8 cellular contexts compared by ENCODE assay signal in the genomic region with DNA sequence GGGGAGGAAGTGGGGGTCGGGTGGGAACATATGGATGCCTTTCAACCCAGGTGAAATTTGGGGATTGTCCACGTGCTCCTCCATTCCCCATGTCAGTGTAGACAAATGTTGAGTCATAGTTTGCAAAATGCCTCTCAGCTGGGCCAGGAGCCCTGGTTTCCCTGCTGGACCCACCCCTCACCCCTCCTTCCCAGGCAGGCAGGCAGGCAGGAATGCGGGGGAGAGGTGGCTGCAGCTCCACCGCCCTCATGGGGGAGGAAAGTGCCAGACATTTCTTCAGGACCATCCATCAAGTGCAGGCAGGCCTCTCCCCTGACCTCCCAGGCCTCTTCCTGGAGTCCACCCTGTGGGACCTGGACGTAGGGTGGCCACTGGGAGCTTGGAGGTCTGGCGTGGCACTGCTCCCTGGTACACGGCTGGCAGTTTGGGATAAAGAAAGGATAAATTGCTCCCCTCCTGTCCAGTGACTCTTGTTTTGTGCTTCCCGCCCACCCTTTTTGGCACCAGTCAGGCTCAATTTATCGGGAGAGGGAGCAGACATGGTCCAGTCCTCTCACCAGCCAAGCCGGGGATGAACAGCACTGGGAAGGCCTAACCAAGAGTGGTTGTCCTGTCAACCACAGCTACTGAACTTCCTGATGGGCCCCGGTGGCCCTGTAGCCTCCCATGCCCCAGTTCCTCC. TPM values are rescaled to one million over a fixed set of nuclear protein-coding genes. Genes with fewer than 3 reads are reported as not detected.
DNase-seq lines count a peak whose midpoint lies in the region; ATAC-seq and TF ChIP-seq lines count a peak whose summit lies in the region.

No MANE protein-coding gene starts in this region.

- peaks cover 25% of the 10 kb centered on the region for H3K4me1 Mint-ChIP-seq in WTC11
- H3K4me1 Mint-ChIP-seq in progenitor cell of endocrine pancreas (ENCODE audit: low read depth) = peaks cover 15% of the 10 kb centered on the region

- DNase-seq in CMK (ENCODE audit: low read depth) (peak; percentile 64), WTC11 (ENCODE audit: low spot score) (peak; percentile 56), left ventricle myocardium superior (peak; percentile 43), progenitor cell of endocrine pancreas (ENCODE audit: low spot score, unreplicated experiment) (no peak), NOMO-1 treated with dmso at 0.1 percent for 144 hours (lab: John Stamatoyannopoulos, UW; ENCODE audit: unreplicated experiment) (no peak), retina (no peak)
- no peak for DNase-seq in stimulated activated CD4-positive, alpha-beta T cell treated with anti-CD3 and anti-CD28 coated beads, Interleukin-4, amount 100 ng/mL, for 1 hour

- no peaks in the 10 kb centered on the region for H3K36me3 Mint-ChIP-seq in WTC11
- H3K36me3 Mint-ChIP-seq in progenitor cell of endocrine pancreas (ENCODE audit: insufficient read depth) = no peaks in the 10 kb centered on the region

- POLR2A ChIA-PET in WTC11 (lab: Charles Lee) = interaction anchor here (0.8 to 1.6 kb wide), 5 partner anchors 17 to 63 kb away, joined by 3 to 8 read pairs (median 4); a partner anchor contains a TSS

- no peak for TF ChIP-seq CTCF in WTC11 (IDR thresholded peaks at IDR 0.05)
- no peak for TF ChIP-seq CTCF in progenitor cell of endocrine pancreas (IDR thresholded peaks at IDR 0.05; ENCODE audit: unreplicated experiment)

- intact Hi-C loops in left ventricle myocardium superior (cut with micrococcal nuclease) = no loop called here

- peak overlapping the region; percentile 80 for H3K27ac Mint-ChIP-seq in WTC11
- H3K27ac Mint-ChIP-seq in progenitor cell of endocrine pancreas = peak overlapping the region; percentile 95

- no peaks in the 10 kb centered on the region for H3K27me3 Mint-ChIP-seq in WTC11 (ENCODE audit: low read depth)
- no peaks in the 10 kb centered on the region for H3K27me3 Mint-ChIP-seq in progenitor cell of endocrine pancreas

- peak; percentile 71 for ATAC-seq in WTC11
- ATAC-seq in left ventricle myocardium superior = peak; percentile 48
- no peak for ATAC-seq in HG02678 (IDR thresholded peaks at IDR 0.05; ENCODE audit: unreplicated experiment)

- CTCF ChIA-PET in WTC11 (lab: Charles Lee) = interaction anchor here (0.9 to 2.4 kb wide), 8 partner anchors 17 to 270 kb away, joined by 3 to 22 read pairs (median 6); a partner anchor contains a TSS

- H3K4me3 Mint-ChIP-seq in WTC11 (peak overlapping the region; percentile 46), progenitor cell of endocrine pancreas (ENCODE audit: low read depth) (no peak overlapping the region)

- H3K9me3 Mint-ChIP-seq in WTC11 (no peaks in the 10 kb centered on the region), progenitor cell of endocrine pancreas (ENCODE audit: low read depth) (no peaks in the 10 kb centered on the region)

TF ChIP-seq in WTC11, 78 proteins besides CTCF, POLR2A, EP300 and RAD21 (continues in another document):
- TF ChIP-seq CREB1 (CRISPR knock-in tag; IDR thresholded peaks at IDR 0.05) (no peak), ETV6 (CRISPR knock-in tag; IDR thresholded peaks at IDR 0.05) (no peak), CBFB (CRISPR knock-in tag; IDR thresholded peaks at IDR 0.05; ENCODE audit: low read depth) (no peak), HMGA2 (CRISPR knock-in tag; IDR thresholded peaks at IDR 0.05) (no peak), TP53 (CRISPR knock-in tag; IDR thresholded peaks at IDR 0.05) (no peak), FOXP1 (CRISPR knock-in tag; IDR thresholded peaks at IDR 0.05; ENCODE audit: borderline replicate concordance) (no peak; the same call in 1 of the 2 replicates), GTF2I (CRISPR knock-in tag; conservative IDR thresholded peaks at IDR 0.05) (no peak)
- TF ChIP-seq, protein P1, sequence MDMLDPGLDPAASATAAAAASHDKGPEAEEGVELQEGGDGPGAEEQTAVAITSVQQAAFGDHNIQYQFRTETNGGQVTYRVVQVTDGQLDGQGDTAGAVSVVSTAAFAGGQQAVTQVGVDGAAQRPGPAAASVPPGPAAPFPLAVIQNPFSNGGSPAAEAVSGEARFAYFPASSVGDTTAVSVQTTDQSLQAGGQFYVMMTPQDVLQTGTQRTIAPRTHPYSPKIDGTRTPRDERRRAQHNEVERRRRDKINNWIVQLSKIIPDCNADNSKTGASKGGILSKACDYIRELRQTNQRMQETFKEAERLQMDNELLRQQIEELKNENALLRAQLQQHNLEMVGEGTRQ (CRISPR knock-in tag; IDR thresholded peaks at IDR 0.05) = no peak
- TF ChIP-seq, protein P2, sequence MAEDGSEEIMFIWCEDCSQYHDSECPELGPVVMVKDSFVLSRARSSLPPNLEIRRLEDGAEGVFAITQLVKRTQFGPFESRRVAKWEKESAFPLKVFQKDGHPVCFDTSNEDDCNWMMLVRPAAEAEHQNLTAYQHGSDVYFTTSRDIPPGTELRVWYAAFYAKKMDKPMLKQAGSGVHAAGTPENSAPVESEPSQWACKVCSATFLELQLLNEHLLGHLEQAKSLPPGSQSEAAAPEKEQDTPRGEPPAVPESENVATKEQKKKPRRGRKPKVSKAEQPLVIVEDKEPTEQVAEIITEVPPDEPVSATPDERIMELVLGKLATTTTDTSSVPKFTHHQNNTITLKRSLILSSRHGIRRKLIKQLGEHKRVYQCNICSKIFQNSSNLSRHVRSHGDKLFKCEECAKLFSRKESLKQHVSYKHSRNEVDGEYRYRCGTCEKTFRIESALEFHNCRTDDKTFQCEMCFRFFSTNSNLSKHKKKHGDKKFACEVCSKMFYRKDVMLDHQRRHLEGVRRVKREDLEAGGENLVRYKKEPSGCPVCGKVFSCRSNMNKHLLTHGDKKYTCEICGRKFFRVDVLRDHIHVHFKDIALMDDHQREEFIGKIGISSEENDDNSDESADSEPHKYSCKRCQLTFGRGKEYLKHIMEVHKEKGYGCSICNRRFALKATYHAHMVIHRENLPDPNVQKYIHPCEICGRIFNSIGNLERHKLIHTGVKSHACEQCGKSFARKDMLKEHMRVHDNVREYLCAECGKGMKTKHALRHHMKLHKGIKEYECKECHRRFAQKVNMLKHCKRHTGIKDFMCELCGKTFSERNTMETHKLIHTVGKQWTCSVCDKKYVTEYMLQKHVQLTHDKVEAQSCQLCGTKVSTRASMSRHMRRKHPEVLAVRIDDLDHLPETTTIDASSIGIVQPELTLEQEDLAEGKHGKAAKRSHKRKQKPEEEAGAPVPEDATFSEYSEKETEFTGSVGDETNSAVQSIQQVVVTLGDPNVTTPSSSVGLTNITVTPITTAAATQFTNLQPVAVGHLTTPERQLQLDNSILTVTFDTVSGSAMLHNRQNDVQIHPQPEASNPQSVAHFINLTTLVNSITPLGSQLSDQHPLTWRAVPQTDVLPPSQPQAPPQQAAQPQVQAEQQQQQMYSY (CRISPR knock-in tag; IDR thresholded peaks at IDR 0.05) = no peak
- TF ChIP-seq, protein P3, sequence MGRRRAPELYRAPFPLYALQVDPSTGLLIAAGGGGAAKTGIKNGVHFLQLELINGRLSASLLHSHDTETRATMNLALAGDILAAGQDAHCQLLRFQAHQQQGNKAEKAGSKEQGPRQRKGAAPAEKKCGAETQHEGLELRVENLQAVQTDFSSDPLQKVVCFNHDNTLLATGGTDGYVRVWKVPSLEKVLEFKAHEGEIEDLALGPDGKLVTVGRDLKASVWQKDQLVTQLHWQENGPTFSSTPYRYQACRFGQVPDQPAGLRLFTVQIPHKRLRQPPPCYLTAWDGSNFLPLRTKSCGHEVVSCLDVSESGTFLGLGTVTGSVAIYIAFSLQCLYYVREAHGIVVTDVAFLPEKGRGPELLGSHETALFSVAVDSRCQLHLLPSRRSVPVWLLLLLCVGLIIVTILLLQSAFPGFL (CRISPR knock-in tag; IDR thresholded peaks at IDR 0.05; ENCODE audit: borderline replicate concordance) = no peak
- TF ChIP-seq, protein P4, sequence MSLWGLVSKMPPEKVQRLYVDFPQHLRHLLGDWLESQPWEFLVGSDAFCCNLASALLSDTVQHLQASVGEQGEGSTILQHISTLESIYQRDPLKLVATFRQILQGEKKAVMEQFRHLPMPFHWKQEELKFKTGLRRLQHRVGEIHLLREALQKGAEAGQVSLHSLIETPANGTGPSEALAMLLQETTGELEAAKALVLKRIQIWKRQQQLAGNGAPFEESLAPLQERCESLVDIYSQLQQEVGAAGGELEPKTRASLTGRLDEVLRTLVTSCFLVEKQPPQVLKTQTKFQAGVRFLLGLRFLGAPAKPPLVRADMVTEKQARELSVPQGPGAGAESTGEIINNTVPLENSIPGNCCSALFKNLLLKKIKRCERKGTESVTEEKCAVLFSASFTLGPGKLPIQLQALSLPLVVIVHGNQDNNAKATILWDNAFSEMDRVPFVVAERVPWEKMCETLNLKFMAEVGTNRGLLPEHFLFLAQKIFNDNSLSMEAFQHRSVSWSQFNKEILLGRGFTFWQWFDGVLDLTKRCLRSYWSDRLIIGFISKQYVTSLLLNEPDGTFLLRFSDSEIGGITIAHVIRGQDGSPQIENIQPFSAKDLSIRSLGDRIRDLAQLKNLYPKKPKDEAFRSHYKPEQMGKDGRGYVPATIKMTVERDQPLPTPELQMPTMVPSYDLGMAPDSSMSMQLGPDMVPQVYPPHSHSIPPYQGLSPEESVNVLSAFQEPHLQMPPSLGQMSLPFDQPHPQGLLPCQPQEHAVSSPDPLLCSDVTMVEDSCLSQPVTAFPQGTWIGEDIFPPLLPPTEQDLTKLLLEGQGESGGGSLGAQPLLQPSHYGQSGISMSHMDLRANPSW (CRISPR knock-in tag; conservative IDR thresholded peaks at IDR 0.05; ENCODE audit: low read depth) = no peak
- TF ChIP-seq, protein P5, sequence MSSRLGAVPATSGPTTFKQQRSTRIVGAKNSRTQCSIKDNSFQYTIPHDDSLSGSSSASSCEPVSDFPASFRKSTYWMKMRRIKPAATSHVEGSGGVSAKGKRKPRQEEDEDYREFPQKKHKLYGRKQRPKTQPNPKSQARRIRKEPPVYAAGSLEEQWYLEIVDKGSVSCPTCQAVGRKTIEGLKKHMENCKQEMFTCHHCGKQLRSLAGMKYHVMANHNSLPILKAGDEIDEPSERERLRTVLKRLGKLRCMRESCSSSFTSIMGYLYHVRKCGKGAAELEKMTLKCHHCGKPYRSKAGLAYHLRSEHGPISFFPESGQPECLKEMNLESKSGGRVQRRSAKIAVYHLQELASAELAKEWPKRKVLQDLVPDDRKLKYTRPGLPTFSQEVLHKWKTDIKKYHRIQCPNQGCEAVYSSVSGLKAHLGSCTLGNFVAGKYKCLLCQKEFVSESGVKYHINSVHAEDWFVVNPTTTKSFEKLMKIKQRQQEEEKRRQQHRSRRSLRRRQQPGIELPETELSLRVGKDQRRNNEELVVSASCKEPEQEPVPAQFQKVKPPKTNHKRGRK (CRISPR knock-in tag; IDR thresholded peaks at IDR 0.05; ENCODE audit: borderline replicate concordance) = no peak

RNA-seq across cellular contexts. Expression of a gene that starts 18.8 kb away (rescaled TPM):
- total RNA-seq in WTC11 (2021) (13.2 to 16.5 TPM (median 15.9 TPM) in 3 replicates), left ventricle myocardium superior (10.5 TPM), progenitor cell of endocrine pancreas (0.41 and 0.51 TPM in 2 replicates)

RNA-seq across cellular contexts. Expression of a gene that starts 26.5 kb away (rescaled TPM):
- total RNA-seq in WTC11 (2021) (311 to 337 TPM (median 313 TPM) in 3 replicates), left ventricle myocardium superior (56.9 TPM), progenitor cell of endocrine pancreas (261 and 262 TPM in 2 replicates)

RNA-seq across cellular contexts. Expression of a gene that starts 30.5 kb away (rescaled TPM):
- total RNA-seq in WTC11 (2021) = 66.8 to 71.3 TPM (median 70.5 TPM) in 3 replicates
- total RNA-seq in left ventricle myocardium superior = 35.5 TPM
- 145 and 152 TPM in 2 replicates for total RNA-seq in progenitor cell of endocrine pancreas

RNA-seq across cellular contexts. Expression of a gene that starts 38.8 kb away (rescaled TPM):
- total RNA-seq in WTC11 (2021) (23.4 to 29.9 TPM (median 26.7 TPM) in 3 replicates), left ventricle myocardium superior (60.1 TPM), progenitor cell of endocrine pancreas (38.0 and 42.3 TPM in 2 replicates)

Comparison
In these comparisons a context has a peak if more than half of its experiments do, and no peak if none do; other contexts are left out.
1. DNase-seq: peak in CMK (single experiment), WTC11 (single experiment) and left ventricle myocardium superior (single experiment); none in progenitor cell of endocrine pancreas (single experiment), NOMO-1 treated with dmso at 0.1 percent for 144 hours (single experiment), stimulated activated CD4-positive, alpha-beta T cell treated with anti-CD3 and anti-CD28 coated beads, Interleukin-4, amount 100 ng/mL, for 1 hour (single experiment) and retina (single experiment).